Comparison of ENCODE assay signal across 1 cellular context in the genomic region with DNA sequence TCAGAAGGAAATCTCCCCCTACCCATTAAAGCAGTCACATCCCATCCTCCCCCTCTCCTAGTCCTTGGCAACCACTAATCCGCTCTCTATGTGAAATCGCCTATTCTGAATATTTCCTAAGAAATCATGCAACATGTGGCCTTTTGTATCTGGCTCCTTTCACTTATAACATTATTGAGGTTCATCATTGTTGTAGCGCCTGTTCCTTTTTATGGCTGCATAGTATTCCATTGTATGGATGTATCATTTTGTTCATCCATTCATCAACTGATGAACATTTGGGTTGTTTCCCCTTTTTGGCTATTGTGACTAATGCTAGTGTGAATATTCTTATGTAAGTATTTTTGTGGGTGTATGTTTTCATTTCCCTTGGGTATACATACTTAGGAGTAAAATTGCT.
TF ChIP-seq lines count a peak whose summit lies in the region.

No MANE protein-coding gene starts in this region.

TF ChIP-seq in GM12878, 131 proteins besides CTCF, POLR2A, EP300 and RAD21:
- TF ChIP-seq, protein P1, sequence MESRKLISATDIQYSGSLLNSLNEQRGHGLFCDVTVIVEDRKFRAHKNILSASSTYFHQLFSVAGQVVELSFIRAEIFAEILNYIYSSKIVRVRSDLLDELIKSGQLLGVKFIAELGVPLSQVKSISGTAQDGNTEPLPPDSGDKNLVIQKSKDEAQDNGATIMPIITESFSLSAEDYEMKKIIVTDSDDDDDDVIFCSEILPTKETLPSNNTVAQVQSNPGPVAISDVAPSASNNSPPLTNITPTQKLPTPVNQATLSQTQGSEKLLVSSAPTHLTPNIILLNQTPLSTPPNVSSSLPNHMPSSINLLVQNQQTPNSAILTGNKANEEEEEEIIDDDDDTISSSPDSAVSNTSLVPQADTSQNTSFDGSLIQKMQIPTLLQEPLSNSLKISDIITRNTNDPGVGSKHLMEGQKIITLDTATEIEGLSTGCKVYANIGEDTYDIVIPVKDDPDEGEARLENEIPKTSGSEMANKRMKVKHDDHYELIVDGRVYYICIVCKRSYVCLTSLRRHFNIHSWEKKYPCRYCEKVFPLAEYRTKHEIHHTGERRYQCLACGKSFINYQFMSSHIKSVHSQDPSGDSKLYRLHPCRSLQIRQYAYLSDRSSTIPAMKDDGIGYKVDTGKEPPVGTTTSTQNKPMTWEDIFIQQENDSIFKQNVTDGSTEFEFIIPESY (IDR thresholded peaks at IDR 0.05) = 0 out of 2 replicates have a peak, but pooled peaks have one; percentile 46
